In genomic region chr5:158796812-158797497, GRCh38 we compare ENCODE assay signal across 18 cellular contexts.
DNase-seq lines count a peak whose midpoint lies in the region; ATAC-seq, FAIRE-seq and TF ChIP-seq lines count a peak whose summit lies in the region.
"Had no signal": no experiment of that assay in that cellular context is flagged by ENCODE, and none has a peak within 500 bp of the region (broad histone marks: within the 10 kb centered on the region; RNA-seq: fewer than 3 reads in every experiment).

No MANE protein-coding gene starts in this region.

- in situ Hi-C loops in mammary epithelial cell (cut with MboI; ENCODE audit: low sequenced_read_pairs in 2 of 2) = no loop called here

- H3K4me3 ChIP-seq in mammary epithelial cell (replicated peaks in 1 of 3; ENCODE audit: insufficient read depth in 1 of 3, low read depth in 2 of 3, low read length in 3 of 3) = no peak overlapping the region
- no peak overlapping the region for H3K4me3 ChIP-seq in esophagus muscularis mucosa
- H3K4me3 ChIP-seq in kidney (ENCODE audit: low read length in 2 of 2) = no peak overlapping the region
- H3K4me3 ChIP-seq in thoracic aorta = peak overlapping the region; percentile 15
- H3K4me3 ChIP-seq in Caco-2 (ENCODE audit: low read depth, low read length) = no peak overlapping the region
- H3K4me3 ChIP-seq: Peyer's patch had no signal

- peak; percentile 30 for FAIRE-seq in kidney (lab: Jason Lieb, UNC)

- dilution Hi-C loops in mammary epithelial cell (cut with HindIII; ENCODE audit: low sequenced_read_pairs) = no loop called here

- H3K4me1 ChIP-seq in mammary epithelial cell (ENCODE audit: insufficient read depth, low read length) (no peaks in the 10 kb centered on the region), esophagus muscularis mucosa (peaks cover 0 to 6% (median 1%) of the 10 kb centered on the region in 4 donors), kidney (ENCODE audit: control insufficient read depth in 1 of 2, insufficient read depth in 1 of 2, low read depth in 1 of 2, low read length in 2 of 2) (no peaks in the 10 kb centered on the region), thoracic aorta (ENCODE audit: control insufficient read depth in 1 of 2, low read depth in 2 of 2) (peaks cover 31 to 90% of the 10 kb centered on the region in 2 donors), Caco-2 (no peaks in the 10 kb centered on the region)
- H3K4me1 ChIP-seq: Peyer's patch had no signal

- H3K36me3 ChIP-seq in mammary epithelial cell (ENCODE audit: insufficient read depth, low read length) = no peaks in the 10 kb centered on the region
- peaks cover 0 to 8% (median 0%) of the 10 kb centered on the region in 4 donors for H3K36me3 ChIP-seq in esophagus muscularis mucosa
- no peaks in the 10 kb centered on the region for H3K36me3 ChIP-seq in kidney (ENCODE audit: control insufficient read depth in 1 of 2, insufficient read depth in 2 of 2, low read length in 2 of 2)
- H3K36me3 ChIP-seq in thoracic aorta = no peaks in the 10 kb centered on the region
- no peaks in the 10 kb centered on the region for H3K36me3 ChIP-seq in Caco-2 (ENCODE audit: control insufficient read depth, insufficient read depth, low read length)
- H3K36me3 ChIP-seq: Peyer's patch had no signal

- TF ChIP-seq CTCF in MCF 10A (IDR thresholded peaks at IDR 0.05; ENCODE audit: unreplicated experiment) (no peak), mammary epithelial cell (conservative IDR thresholded peaks at IDR 0.05 in 1 of 2, IDR thresholded peaks at IDR 0.05 in 1 of 2; ENCODE audit: extremely low read depth in 1 of 2, insufficient read depth in 1 of 2, low read depth in 1 of 2, low read length in 2 of 2) (no peak), esophagus muscularis mucosa (IDR thresholded peaks at IDR 0.05) (no peak), kidney (IDR thresholded peaks at IDR 0.05; ENCODE audit: borderline replicate concordance, extremely low read depth, insufficient read depth) (no peak), thoracic aorta (IDR thresholded peaks at IDR 0.05) (no peak), Caco-2 (IDR thresholded peaks at IDR 0.05; ENCODE audit: insufficient read depth in 1 of 2, low read depth in 1 of 2, low read length in 1 of 2, severe bottlenecking in 1 of 2, unreplicated experiment in 1 of 2) (no peak)

- intact Hi-C loops in MCF 10A (cut with micrococcal nuclease) = no loop called here
- intact Hi-C loops in mammary epithelial cell (cut with micrococcal nuclease) = no loop called here
- intact Hi-C loops in esophagus muscularis mucosa (cut with DNase I) = no loop called here
- intact Hi-C loops in kidney (cut with DNase I) = no loop called here
- intact Hi-C loops in Caco-2 (cut with micrococcal nuclease; ENCODE audit: unreplicated experiment) = no loop called here

- H3K4me1 Mint-ChIP-seq in MCF 10A (ENCODE audit: insufficient read depth, unreplicated experiment) = no peaks in the 10 kb centered on the region
- H3K4me1 Mint-ChIP-seq in Caco-2 (ENCODE audit: low read depth, unreplicated experiment) = no peaks in the 10 kb centered on the region

- H3K27ac Mint-ChIP-seq in MCF 10A (ENCODE audit: low read depth, unreplicated experiment) (no peak overlapping the region), Caco-2 (ENCODE audit: unreplicated experiment) (no peak overlapping the region)

- H3K9me3 ChIP-seq in mammary epithelial cell (replicated peaks; ENCODE audit: insufficient read depth, low read length) (no peaks in the 10 kb centered on the region), esophagus muscularis mucosa (no peaks in the 10 kb centered on the region), kidney (ENCODE audit: control insufficient read depth in 1 of 2, low read length in 2 of 2) (no peaks in the 10 kb centered on the region), thoracic aorta (no peaks in the 10 kb centered on the region), Caco-2 (no peaks in the 10 kb centered on the region)
- H3K9me3 ChIP-seq: Peyer's patch had no signal

- POLR2A ChIA-PET in MCF 10A (lab: Yijun Ruan, JAX) = no interaction called here
- POLR2A ChIA-PET in Caco-2 (lab: Charles Lee) = no interaction called here

- H3K27me3 Mint-ChIP-seq in MCF 10A (ENCODE audit: insufficient read depth, unreplicated experiment) (peaks cover 39% of the 10 kb centered on the region), Caco-2 (ENCODE audit: insufficient read depth, unreplicated experiment) (peaks cover 12% of the 10 kb centered on the region)

- no peak overlapping the region for H3K27ac ChIP-seq in mammary epithelial cell (ENCODE audit: insufficient read depth, low read depth, low read length)
- H3K27ac ChIP-seq in esophagus muscularis mucosa (replicated peaks in 1 of 4) = no peak overlapping the region
- H3K27ac ChIP-seq in kidney (ENCODE audit: low read depth in 2 of 2, low read length in 2 of 2) = no peak overlapping the region
- H3K27ac ChIP-seq in thoracic aorta = peak overlapping the region; percentile 59 to 80
- H3K27ac ChIP-seq: 22Rv1, C4-2B, Peyer's patch had no signal

- H4K20me1 ChIP-seq in mammary epithelial cell (ENCODE audit: insufficient read depth, low read length) = no peaks in the 10 kb centered on the region

- no peak for TF ChIP-seq EP300 in esophagus muscularis mucosa (IDR thresholded peaks at IDR 0.05)

- H3K9ac ChIP-seq in mammary epithelial cell (ENCODE audit: insufficient read depth, low read length) (no peak overlapping the region), kidney (ENCODE audit: low read length in 2 of 2) (no peak overlapping the region)

- DNase-seq in MCF 10A (ENCODE audit: unreplicated experiment) = peak; percentile 48
- DNase-seq in mammary epithelial cell = no peak
- peak; percentile 14 for DNase-seq in esophagus muscularis mucosa (ENCODE audit: extremely low spot score)
- no peak for DNase-seq in kidney
- no peak for DNase-seq in thoracic aorta (ENCODE audit: low spot score)
- no peak for DNase-seq in Caco-2
- no peak for DNase-seq in middle frontal gyrus (ENCODE audit: extremely low spot score, low spot score)
- DNase-seq: DMS153, IMR-90, MV-4-11, NCI-H1436, NCI-H2081, NCI-H524, Peyer's patch had no signal

- TF ChIP-seq POLR2A in esophagus muscularis mucosa (IDR thresholded peaks at IDR 0.05; ENCODE audit: low read depth) (no peak), GM18505 (IDR thresholded peaks at IDR 0.05; ENCODE audit: borderline replicate concordance, extremely low read depth, insufficient read depth, insufficient read length) (no peak)

- BruUV-seq in MCF 10A (replicated peaks; lab: Mats Ljungman, UMichigan) (no TSS peak), mammary epithelial cell (replicated peaks; lab: Mats Ljungman, UMichigan) (no TSS peak), Caco-2 (replicated peaks; lab: Mats Ljungman, UMichigan) (no TSS peak)

- CTCF ChIA-PET in MCF 10A (lab: Yijun Ruan, JAX) (no interaction called here), mammary epithelial cell (lab: Charles Lee; ENCODE audit: low non-redundant PET) (no interaction called here), Caco-2 (lab: Charles Lee) (no interaction called here)

- WGBS in mammary epithelial cell (ENCODE audit: low coverage, missing lambda C conversion rate) = 29% methylated on average over 5 of the region's 5 CpGs
- 69% methylated on average over 5 of the region's 5 CpGs for WGBS in esophagus muscularis mucosa

- H3K36me3 Mint-ChIP-seq in MCF 10A (ENCODE audit: insufficient read depth, unreplicated experiment) (no peaks in the 10 kb centered on the region), Caco-2 (ENCODE audit: insufficient read depth, unreplicated experiment) (no peaks in the 10 kb centered on the region)

- no peaks in the 10 kb centered on the region for H3K9me3 Mint-ChIP-seq in MCF 10A (ENCODE audit: unreplicated experiment)
- no peaks in the 10 kb centered on the region for H3K9me3 Mint-ChIP-seq in Caco-2 (ENCODE audit: unreplicated experiment)

- no peak overlapping the region for H2AFZ ChIP-seq in mammary epithelial cell (ENCODE audit: low read depth, low read length)

- peak; percentile 59 for ATAC-seq in thoracic aorta (ENCODE audit: insufficient number of reproducible peaks, low FRiP score, low read depth)
- no peak for ATAC-seq in GM18505 (IDR thresholded peaks at IDR 0.05; ENCODE audit: unreplicated experiment)
- ATAC-seq: HCT116 had no signal

- no peak overlapping the region for H3K4me2 ChIP-seq in mammary epithelial cell (ENCODE audit: insufficient read depth, low read depth, low read length)

- no peaks in the 10 kb centered on the region for H3K79me2 ChIP-seq in mammary epithelial cell (ENCODE audit: insufficient read depth, low read length)

- no peaks in the 10 kb centered on the region for H3K27me3 ChIP-seq in mammary epithelial cell (ENCODE audit: insufficient read depth, low read length)
- no peaks in the 10 kb centered on the region for H3K27me3 ChIP-seq in esophagus muscularis mucosa
- H3K27me3 ChIP-seq in thoracic aorta (replicated peaks; ENCODE audit: insufficient read depth) = no peaks in the 10 kb centered on the region
- no peaks in the 10 kb centered on the region; the same call in 1 of the 2 replicates for H3K27me3 ChIP-seq in Caco-2 (replicated peaks; ENCODE audit: control insufficient read depth, insufficient read depth, low read length)
- H3K27me3 ChIP-seq: Peyer's patch had no signal

- H3K4me3 Mint-ChIP-seq in MCF 10A (ENCODE audit: unreplicated experiment) (no peak overlapping the region), Caco-2 (ENCODE audit: unreplicated experiment) (no peak overlapping the region)

Comparison
In these comparisons a context has a peak if more than half of its experiments do, and no peak if none do; other contexts are left out.
1. DNase-seq: peak in MCF 10A (single experiment) and esophagus muscularis mucosa (single experiment); none in mammary epithelial cell (single experiment), kidney (single experiment), thoracic aorta (single experiment), Caco-2 (0 of 2) and middle frontal gyrus (single experiment).
2. H3K27ac ChIP-seq: peak in thoracic aorta (2 of 2); none in mammary epithelial cell (single experiment), esophagus muscularis mucosa (0 of 4) and kidney (0 of 2).